8 cellular contexts compared by ENCODE assay signal in the genomic region with DNA sequence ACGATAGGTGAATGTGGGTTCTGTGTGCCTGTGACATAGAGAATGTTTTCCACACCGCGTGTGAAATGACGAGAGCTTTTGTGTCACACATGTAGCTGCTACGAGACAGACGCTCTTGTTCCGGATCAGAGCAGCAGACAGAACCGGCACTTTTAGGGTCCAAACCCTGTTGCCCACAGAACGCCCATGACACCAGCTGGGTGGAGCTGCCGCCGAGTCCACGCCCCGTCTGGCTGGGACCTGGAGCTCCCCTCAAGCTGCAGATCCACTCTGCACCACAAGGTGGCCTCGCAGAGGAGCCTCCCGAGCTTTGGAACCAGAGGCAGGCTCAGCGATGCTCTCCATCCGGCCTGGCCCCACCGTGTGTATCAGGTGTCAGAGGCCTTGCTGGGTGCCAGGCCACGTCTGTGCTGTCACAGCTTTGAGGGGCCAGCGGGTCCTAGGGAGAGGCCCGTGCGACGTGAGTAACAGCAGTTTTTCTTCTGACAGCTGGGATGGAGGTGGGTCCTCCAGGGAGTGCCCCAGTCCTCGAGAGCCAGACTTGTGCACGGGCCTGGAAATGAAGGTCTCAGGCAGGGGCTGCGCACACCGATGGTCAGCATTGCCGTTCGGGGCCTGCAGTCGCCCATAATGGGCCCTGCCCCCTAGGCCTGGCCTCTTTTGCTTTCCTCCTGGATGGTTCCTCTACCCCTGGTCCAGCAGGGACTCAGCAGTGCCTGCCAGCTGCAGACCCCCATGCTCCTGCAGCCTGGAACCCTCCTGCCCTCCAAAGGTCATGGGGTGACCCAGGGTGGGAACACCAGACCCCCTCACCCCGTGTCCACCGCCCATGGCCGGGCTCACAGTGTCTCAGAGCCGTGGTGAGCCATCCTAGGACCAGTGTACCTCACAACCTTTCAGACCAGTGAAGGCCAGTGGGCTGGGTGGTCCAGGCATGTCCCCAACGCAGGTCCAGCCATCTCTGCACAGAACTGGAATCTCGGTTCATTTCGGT. TPM values are rescaled to one million over a fixed set of nuclear protein-coding genes. Genes with fewer than 3 reads are reported as not detected.
DNase-seq lines count a peak whose midpoint lies in the region; ATAC-seq and TF ChIP-seq lines count a peak whose summit lies in the region.

No MANE protein-coding gene starts in this region.

- peak overlapping the region; percentile 95 to 100 (median 99) for H3K27ac ChIP-seq in gastrocnemius medialis

- no peaks in the 10 kb centered on the region for H3K27me3 ChIP-seq in gastrocnemius medialis

- peak overlapping the region; percentile 35 to 58 (median 41) for H3K4me3 ChIP-seq in gastrocnemius medialis

- peak; percentile 87 for ATAC-seq in HG02885 (IDR thresholded peaks at IDR 0.05; ENCODE audit: poor library complexity, unreplicated experiment)
- ATAC-seq in gastrocnemius medialis = peak; percentile 53 to 62

- DNase-seq in SIG-M5 treated with dmso at 0.1 percent for 504 hours (lab: John Stamatoyannopoulos, UW; ENCODE audit: unreplicated experiment) (peak; percentile 71), SIG-M5 (lab: John Stamatoyannopoulos, UW) (no peak), NCI-H1930 (lab: John Stamatoyannopoulos, UW) (peak; percentile 91 to 97), T-helper 9 cell (peak; percentile 80), astrocyte of the hippocampus (ENCODE audit: low read depth, low spot score) (peak; percentile 94), hypothalamus (lab: John Stamatoyannopoulos, UW) (peak; percentile 6 to 85 (median 59)), gastrocnemius medialis (peak; percentile 84 to 91)

- no peaks in the 10 kb centered on the region for H3K9me3 ChIP-seq in gastrocnemius medialis

- peaks cover 53 to 59% of the 10 kb centered on the region in 2 donors for H3K4me1 ChIP-seq in gastrocnemius medialis

- in situ Hi-C loops in gastrocnemius medialis (cut with MboI; ENCODE audit: low sequenced_read_pairs in 4 of 4) = no loop called here

- intact Hi-C loops in gastrocnemius medialis (cut with DNase I; ENCODE audit: low total_unique reads) = loop anchor here (1.0 kb wide), 1 partner anchor 30 kb away; a partner anchor contains a TSS

- peak; percentile 94 to 98 (median 98) for TF ChIP-seq CTCF in gastrocnemius medialis (IDR thresholded peaks at IDR 0.05 in 4 of 5, conservative IDR thresholded peaks at IDR 0.05 in 1 of 5)

- no peaks in the 10 kb centered on the region for H3K36me3 ChIP-seq in gastrocnemius medialis

- TF ChIP-seq POLR2A in gastrocnemius medialis (IDR thresholded peaks at IDR 0.05) = peak in 1 of 2 donors; percentile 41

RNA-seq across cellular contexts. Expression of a gene that starts 2.5 kb away (rescaled TPM):
- 10 to 100 TPM; 11.6 to 39.0 (median 27.2) TPM for total RNA-seq in gastrocnemius medialis

RNA-seq across cellular contexts. Expression of a gene that starts 29.2 kb away (rescaled TPM):
- 10 to 100 TPM in 1 of 4 donors, 1 to 10 TPM in 3; 5.7 to 11.1 (median 7.8) TPM for total RNA-seq in gastrocnemius medialis

RNA-seq across cellular contexts. Expression of a gene that starts 29.3 kb away (rescaled TPM):
- 100 to 1,000 TPM; 146 to 277 (median 207) TPM for total RNA-seq in gastrocnemius medialis
